In the genomic region with DNA sequence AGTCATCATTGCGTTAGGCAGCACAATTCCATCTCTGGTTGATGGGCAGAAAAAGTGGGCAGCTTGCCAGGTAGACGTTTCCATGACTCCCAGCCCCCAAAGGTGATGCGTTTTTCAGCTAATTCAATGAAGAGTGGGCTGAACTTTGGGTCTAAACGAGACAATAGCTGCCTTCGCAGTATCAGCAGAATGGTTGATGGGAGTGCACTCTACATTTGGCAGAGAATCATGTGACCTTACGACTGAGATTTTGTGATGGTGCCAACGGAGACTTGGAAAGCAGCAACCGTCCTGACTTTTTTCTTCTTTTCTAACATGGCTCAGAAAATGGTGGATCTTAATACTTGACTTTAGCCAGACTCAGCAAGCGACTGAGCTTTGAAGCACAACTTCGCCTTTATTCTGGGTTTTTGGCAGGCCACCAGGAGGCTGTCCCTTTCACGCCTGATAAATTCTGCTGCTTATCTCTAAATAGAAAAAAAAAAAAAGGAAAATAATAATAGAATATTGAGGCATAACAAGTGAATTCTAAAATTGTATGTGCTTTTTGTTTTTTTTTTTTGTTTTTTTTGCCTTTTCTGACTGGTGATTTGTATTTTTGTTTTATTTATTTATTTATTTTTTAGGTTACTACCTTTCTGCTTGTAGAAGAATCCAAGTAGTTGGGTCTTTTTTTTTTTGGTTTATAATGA, we compare ENCODE assay signal across 8 cellular contexts.
DNase-seq lines count a peak whose midpoint lies in the region; ATAC-seq and TF ChIP-seq lines count a peak whose summit lies in the region.

No MANE protein-coding gene starts in this region.

- no peak overlapping the region for H2BK15ac ChIP-seq in neuronal stem cell (ENCODE audit: low read length)

- peaks cover under 1% of the 10 kb centered on the region for H3K36me3 ChIP-seq in BE2C
- H3K36me3 ChIP-seq in neuronal stem cell (replicated peaks in 1 of 2; ENCODE audit: control insufficient read depth in 2 of 2, insufficient read depth in 2 of 2, low read length in 2 of 2) = peaks cover 0 to 2% of the 10 kb centered on the region in 2 donors

- H2BK12ac ChIP-seq in neuronal stem cell (ENCODE audit: low read length) = no peak overlapping the region

- no peaks in the 10 kb centered on the region for H3K79me1 ChIP-seq in neuronal stem cell (ENCODE audit: low read depth, low read length)

- H3K23ac ChIP-seq in neuronal stem cell (ENCODE audit: low read depth, low read length, poor library complexity) = no peak overlapping the region

- no peak overlapping the region for H3K27ac ChIP-seq in neuronal stem cell (replicated peaks; ENCODE audit: low read length)

- H2BK120ac ChIP-seq in neuronal stem cell (ENCODE audit: low read depth, low read length) = no peak overlapping the region

- ATAC-seq in GM21381 (IDR thresholded peaks at IDR 0.05; ENCODE audit: unreplicated experiment) = no peak

- no peak overlapping the region for H2AK5ac ChIP-seq in neuronal stem cell (ENCODE audit: low read depth, low read length)

- DNase-seq in BE2C = peak; percentile 91
- peak; percentile 7 for DNase-seq in NCI-H69 (lab: John Stamatoyannopoulos, UW)
- peak; percentile 92 for DNase-seq in fibroblast of gingiva (ENCODE audit: low read depth)
- peak; percentile 68 for DNase-seq in occipital lobe (lab: John Stamatoyannopoulos, UW)
- no peak for DNase-seq in central memory CD4-positive, alpha-beta T cell
- no peak for DNase-seq in retina
- no peak for DNase-seq in neuronal stem cell (ENCODE audit: low spot score)

- no CpG with 5 or more reads among the region's 11 CpGs for WGBS in neuronal stem cell (ENCODE audit: extremely low coverage in 2 of 2, insufficient read length in 2 of 2, insufficient replicate concordance in 1 of 2), 2 donors

- H3K4me3 ChIP-seq in BE2C (ENCODE audit: low read depth, low read length) (peak overlapping the region; percentile 82), neuronal stem cell (ENCODE audit: low read length in 2 of 2) (no peak overlapping the region)

- H3K18ac ChIP-seq in neuronal stem cell (ENCODE audit: low read length) = no peak overlapping the region

- no peak overlapping the region for H2BK5ac ChIP-seq in neuronal stem cell (ENCODE audit: low read length)

- no peak overlapping the region for H2AFZ ChIP-seq in neuronal stem cell (ENCODE audit: low read length)

- no peak overlapping the region for H4K91ac ChIP-seq in neuronal stem cell (ENCODE audit: low read depth, low read length, poor library complexity)

- no peak overlapping the region for H3K9ac ChIP-seq in neuronal stem cell (ENCODE audit: low read depth, low read length, poor library complexity)

- H3K9me3 ChIP-seq in BE2C = no peaks in the 10 kb centered on the region
- H3K9me3 ChIP-seq in neuronal stem cell (replicated peaks in 1 of 2; ENCODE audit: control insufficient read depth in 2 of 2, insufficient read depth in 1 of 2, low read depth in 1 of 2, low read length in 2 of 2) = peaks cover 0 to 12% of the 10 kb centered on the region in 2 donors

- no peaks in the 10 kb centered on the region for H3K27me3 ChIP-seq in BE2C
- no peaks in the 10 kb centered on the region for H3K27me3 ChIP-seq in neuronal stem cell (ENCODE audit: control insufficient read depth in 3 of 3, insufficient read depth in 3 of 3, low read depth in 1 of 3, low read length in 3 of 3)

- H4K8ac ChIP-seq in neuronal stem cell (ENCODE audit: low read depth, low read length) = no peak overlapping the region

- H3K4me1 ChIP-seq in BE2C (no peaks in the 10 kb centered on the region; the same call in none of the 2 replicates), neuronal stem cell (ENCODE audit: control insufficient read depth in 2 of 2, insufficient read depth in 1 of 2, low read depth in 1 of 2, low read length in 2 of 2) (peaks cover 3 to 5% of the 10 kb centered on the region in 2 donors)

- no peak overlapping the region for H3K4ac ChIP-seq in neuronal stem cell (ENCODE audit: low read length)

- no peak overlapping the region for H3K4me2 ChIP-seq in neuronal stem cell (ENCODE audit: insufficient read depth, low read length, poor library complexity, severe bottlenecking)

- 0 out of 2 replicates have a peak, but pooled peaks have one; percentile 5 for TF ChIP-seq CTCF in BE2C (IDR thresholded peaks at IDR 0.05; ENCODE audit: low read depth, low read length)

- no peak overlapping the region for H3K14ac ChIP-seq in neuronal stem cell (ENCODE audit: low read length)

Comparison
In these comparisons a context has a peak if more than half of its experiments do, and no peak if none do; other contexts are left out.
1. DNase-seq: peak in BE2C (single experiment), NCI-H69 (single experiment), fibroblast of gingiva (single experiment) and occipital lobe (single experiment); none in central memory CD4-positive, alpha-beta T cell (single experiment), retina (single experiment) and neuronal stem cell (single experiment).